8 cellular contexts compared by ENCODE assay signal in genomic region chr1:241639653-241640148, GRCh38. TPM values are rescaled to one million over a fixed set of nuclear protein-coding genes. Genes with fewer than 3 reads are reported as not detected.
DNase-seq lines count a peak whose midpoint lies in the region; ATAC-seq and TF ChIP-seq lines count a peak whose summit lies in the region.

No MANE protein-coding gene starts in this region.

- H3K27ac ChIP-seq in HL-60 (replicated peaks) (peak overlapping the region; percentile 88), substantia nigra (ENCODE audit: low read depth, low read length, poor library complexity, severe bottlenecking) (peak overlapping the region; percentile 67)

- no peaks in the 10 kb centered on the region for H3K27me3 ChIP-seq in HL-60 (ENCODE audit: insufficient read depth, poor library complexity, severe bottlenecking)

- H3K9me3 Mint-ChIP-seq in T-helper 1 cell treated with Interleukin-12 subunit alpha and Interleukin-12 subunit beta and Interleukin-4 antibody, amounts not matched to agents 30 μg/mL and 1 μg/mL, for 36 hours = peaks cover 7% of the 10 kb centered on the region
- peaks cover 24% of the 10 kb centered on the region for H3K9me3 Mint-ChIP-seq in mesothelial cell of epicardium

- TF ChIP-seq CTCF in HL-60 (IDR thresholded peaks at IDR 0.05; ENCODE audit: insufficient read depth, low read length) (no peak), choroid plexus epithelial cell (conservative IDR thresholded peaks at IDR 0.05; ENCODE audit: low read depth, low read length) (no peak), mesothelial cell of epicardium (IDR thresholded peaks at IDR 0.05; ENCODE audit: unreplicated experiment) (no peak)

- peaks cover 14% of the 10 kb centered on the region for H3K36me3 Mint-ChIP-seq in T-helper 1 cell treated with Interleukin-12 subunit alpha and Interleukin-12 subunit beta and Interleukin-4 antibody, amounts not matched to agents 30 μg/mL and 1 μg/mL, for 36 hours (ENCODE audit: low read depth)
- peaks cover 10% of the 10 kb centered on the region for H3K36me3 Mint-ChIP-seq in mesothelial cell of epicardium

- H3K27ac Mint-ChIP-seq in T-helper 1 cell treated with Interleukin-12 subunit alpha and Interleukin-12 subunit beta and Interleukin-4 antibody, amounts not matched to agents 30 μg/mL and 1 μg/mL, for 36 hours = peak overlapping the region; percentile 89
- peak overlapping the region; percentile 48 for H3K27ac Mint-ChIP-seq in mesothelial cell of epicardium

- H3K4me3 Mint-ChIP-seq in T-helper 1 cell treated with Interleukin-12 subunit alpha and Interleukin-12 subunit beta and Interleukin-4 antibody, amounts not matched to agents 30 μg/mL and 1 μg/mL, for 36 hours = peak overlapping the region; percentile 82
- peak overlapping the region; percentile 83 for H3K4me3 Mint-ChIP-seq in mesothelial cell of epicardium

- peaks cover 27% of the 10 kb centered on the region for H3K4me1 Mint-ChIP-seq in T-helper 1 cell treated with Interleukin-12 subunit alpha and Interleukin-12 subunit beta and Interleukin-4 antibody, amounts not matched to agents 30 μg/mL and 1 μg/mL, for 36 hours (ENCODE audit: low read depth)
- peaks cover 29% of the 10 kb centered on the region for H3K4me1 Mint-ChIP-seq in mesothelial cell of epicardium

- H3K27me3 Mint-ChIP-seq in T-helper 1 cell treated with Interleukin-12 subunit alpha and Interleukin-12 subunit beta and Interleukin-4 antibody, amounts not matched to agents 30 μg/mL and 1 μg/mL, for 36 hours (ENCODE audit: low read depth) = no peaks in the 10 kb centered on the region
- H3K27me3 Mint-ChIP-seq in mesothelial cell of epicardium (ENCODE audit: low read depth) = no peaks in the 10 kb centered on the region

- peak; percentile 24 for DNase-seq in DMS114 treated with DMSO at 0.1 percent for 48 hours (lab: John Stamatoyannopoulos, UW; ENCODE audit: unreplicated experiment)
- peak in 1 of 2 experiments; percentile 50 for DNase-seq in HL-60 (ENCODE audit: low read depth in 1 of 2, low spot score in 1 of 2)
- peak; percentile 51 for DNase-seq in choroid plexus epithelial cell (ENCODE audit: low read depth)
- peak in 1 of 2 experiments; percentile 29 for DNase-seq in mesothelial cell of epicardium (ENCODE audit: low spot score in 2 of 2, unreplicated experiment in 2 of 2)
- peak in 26 of 49 donors; percentile 7 to 66 (median 38) for DNase-seq in substantia nigra (lab: John Stamatoyannopoulos, UW)
- no peak for DNase-seq in SHP77 treated with DMSO at 0.1 percent for 48 hours (lab: John Stamatoyannopoulos, UW)

- ATAC-seq in GM21381 (IDR thresholded peaks at IDR 0.05; ENCODE audit: unreplicated experiment) = peak; percentile 49

- H3K4me3 ChIP-seq in HL-60 (replicated peaks; ENCODE audit: insufficient read depth, low read length) (peak overlapping the region; percentile 81), choroid plexus epithelial cell (ENCODE audit: low read depth, low read length) (peak overlapping the region; percentile 76)

RNA-seq across cellular contexts. Expression of gene CHML, which starts 0.5 kb away (rescaled TPM):
- total RNA-seq in mesothelial cell of epicardium = 21.2 to 21.6 TPM (median 21.3 TPM) in 3 replicates

RNA-seq across cellular contexts. Expression of gene OPN3, which starts 0.5 kb away (rescaled TPM):
- 14.4 to 15.1 TPM (median 14.6 TPM) in 3 replicates for total RNA-seq in mesothelial cell of epicardium

RNA-seq across cellular contexts. Expression of gene WDR64, which starts 12.4 kb away (rescaled TPM):
- total RNA-seq in mesothelial cell of epicardium = 0.47 TPM in 1 of 3 replicates, not detected in the others
